ENCODE assay signal across 11 cellular contexts in the genomic region with DNA sequence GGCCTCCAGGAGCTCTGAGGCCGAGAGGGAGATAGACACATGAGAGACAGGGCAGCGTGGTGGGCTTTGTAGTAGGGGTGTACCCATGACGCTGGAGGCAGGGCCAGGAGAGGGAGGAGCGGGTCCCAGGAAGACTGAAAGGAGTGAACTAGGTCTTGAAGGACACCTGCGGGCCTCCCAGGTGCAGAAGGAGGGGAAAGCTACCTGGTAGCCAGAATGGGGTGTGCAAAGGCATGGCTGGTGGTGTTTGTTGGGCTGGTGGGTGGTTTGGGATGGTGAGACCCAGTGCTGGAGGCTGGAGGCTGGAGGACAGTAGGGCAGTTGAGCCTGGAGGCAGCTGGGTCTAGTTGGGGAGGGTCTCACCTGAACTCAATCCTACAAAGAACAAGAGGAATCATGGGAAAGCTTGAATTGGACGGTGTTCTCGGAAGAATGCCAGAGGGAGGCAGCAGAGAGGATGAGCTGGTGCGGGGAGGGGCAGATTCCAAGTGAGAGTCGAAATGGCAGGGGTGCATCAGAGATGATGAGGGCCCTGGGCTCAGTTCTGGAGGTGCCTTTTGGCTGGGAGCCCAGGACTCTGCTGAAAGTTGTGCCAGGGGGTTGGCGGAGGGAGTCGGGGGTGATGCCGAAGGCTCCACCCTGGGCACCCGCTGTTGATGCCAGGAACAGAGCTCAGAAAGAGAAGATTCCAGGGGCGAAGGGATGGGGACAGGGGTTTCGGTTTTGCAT. TPM values are rescaled to one million over a fixed set of nuclear protein-coding genes. Genes with fewer than 3 reads are reported as not detected.
DNase-seq lines count a peak whose midpoint lies in the region; ATAC-seq and TF ChIP-seq lines count a peak whose summit lies in the region.
"Had no signal": no experiment of that assay in that cellular context is flagged by ENCODE, and none has a peak within 500 bp of the region (broad histone marks: within the 10 kb centered on the region; RNA-seq: fewer than 3 reads in every experiment).

No MANE protein-coding gene starts in this region.

- no peaks in the 10 kb centered on the region for H3K9me3 Mint-ChIP-seq in stimulated activated effector memory CD8-positive, alpha-beta T cell treated with anti-CD3 and anti-CD28 coated beads, Interleukin-12 subunit alpha, Interleukin-12 subunit beta, amount 100 ng/mL, for 72 hours
- no peaks in the 10 kb centered on the region for H3K9me3 Mint-ChIP-seq in T-helper 2 cell treated with Interferon-gamma antibody and Interleukin-4, amounts not matched to agents 5 μg/mL and 100 μg/mL, for 36 hours

- no peaks in the 10 kb centered on the region for H3K27me3 Mint-ChIP-seq in T-helper 2 cell treated with Interferon-gamma antibody and Interleukin-4, amounts not matched to agents 5 μg/mL and 100 μg/mL, for 36 hours (ENCODE audit: low read depth)

- in situ Hi-C loops in GM13977 (cut with MboI; ENCODE audit: low pct_unique_long_range_greater_than_20kb, low sequenced_read_pairs, unreplicated experiment) = no loop called here

- peak; percentile 2 for TF ChIP-seq CTCF in GM13977 (IDR thresholded peaks at IDR 0.05; ENCODE audit: extremely low read depth, insufficient read depth, missing control alignments)

- no peak overlapping the region for H3K4me3 Mint-ChIP-seq in stimulated activated effector memory CD8-positive, alpha-beta T cell treated with anti-CD3 and anti-CD28 coated beads, Interleukin-12 subunit alpha, Interleukin-12 subunit beta, amount 100 ng/mL, for 72 hours
- H3K4me3 Mint-ChIP-seq in T-helper 2 cell treated with Interferon-gamma antibody and Interleukin-4, amounts not matched to agents 5 μg/mL and 100 μg/mL, for 36 hours = no peak overlapping the region
- H3K4me3 Mint-ChIP-seq: GM23338 had no signal

- peak; percentile 71 for DNase-seq in cardiac septum (ENCODE audit: low spot score)
- DNase-seq in Right ventricle myocardium superior = no peak
- no peak for DNase-seq in GM13977 (ENCODE audit: low spot score)
- peak; percentile 17 for DNase-seq in iPS-NIHi7 (ENCODE audit: extremely low spot score)
- no peak for DNase-seq in stimulated activated effector memory CD8-positive, alpha-beta T cell treated with anti-CD3 and anti-CD28 coated beads, Interleukin-12 subunit alpha, Interleukin-12 subunit beta, amount 100 ng/mL, for 72 hours (ENCODE audit: low spot score in 2 of 2)
- no peak for DNase-seq in T-helper 2 cell treated with Interferon-gamma antibody and Interleukin-4, amounts not matched to agents 5 μg/mL and 100 μg/mL, for 36 hours (ENCODE audit: low spot score)
- DNase-seq in NCI-H146 treated with DMSO at 0.1 percent for 48 hours (lab: John Stamatoyannopoulos, UW; ENCODE audit: unreplicated experiment) = no peak
- DNase-seq: DMS79 had no signal

- H3K36me3 Mint-ChIP-seq in stimulated activated effector memory CD8-positive, alpha-beta T cell treated with anti-CD3 and anti-CD28 coated beads, Interleukin-12 subunit alpha, Interleukin-12 subunit beta, amount 100 ng/mL, for 72 hours = no peaks in the 10 kb centered on the region
- H3K36me3 Mint-ChIP-seq in T-helper 2 cell treated with Interferon-gamma antibody and Interleukin-4, amounts not matched to agents 5 μg/mL and 100 μg/mL, for 36 hours (ENCODE audit: low read depth) = no peaks in the 10 kb centered on the region

- peak overlapping the region; percentile 48 for H3K27ac Mint-ChIP-seq in stimulated activated effector memory CD8-positive, alpha-beta T cell treated with anti-CD3 and anti-CD28 coated beads, Interleukin-12 subunit alpha, Interleukin-12 subunit beta, amount 100 ng/mL, for 72 hours
- H3K27ac Mint-ChIP-seq in T-helper 2 cell treated with Interferon-gamma antibody and Interleukin-4, amounts not matched to agents 5 μg/mL and 100 μg/mL, for 36 hours = no peak overlapping the region
- H3K27ac Mint-ChIP-seq: GM23338 had no signal

- ATAC-seq in Right ventricle myocardium superior (ENCODE audit: poor library complexity) (no peak), HG02798 (IDR thresholded peaks at IDR 0.05; ENCODE audit: poor library complexity, unreplicated experiment) (no peak)
- ATAC-seq in stimulated activated effector memory CD8-positive, alpha-beta T cell treated with anti-CD3 and anti-CD28 coated beads, Interleukin-12 subunit alpha, Interleukin-12 subunit beta, amount 100 ng/mL, for 72 hours = no peak

- H3K4me1 Mint-ChIP-seq in stimulated activated effector memory CD8-positive, alpha-beta T cell treated with anti-CD3 and anti-CD28 coated beads, Interleukin-12 subunit alpha, Interleukin-12 subunit beta, amount 100 ng/mL, for 72 hours = peaks cover 21% of the 10 kb centered on the region
- no peaks in the 10 kb centered on the region for H3K4me1 Mint-ChIP-seq in T-helper 2 cell treated with Interferon-gamma antibody and Interleukin-4, amounts not matched to agents 5 μg/mL and 100 μg/mL, for 36 hours (ENCODE audit: low read depth)
- H3K4me1 Mint-ChIP-seq: GM23338 had no signal

- intact Hi-C loops in cardiac septum (cut with DNase I) = loop anchor here (5.0 kb wide), 1 partner anchor 33 kb away; no protein-coding TSS in a partner anchor
- intact Hi-C loops in Right ventricle myocardium superior (cut with DNase I) = no loop called here

RNA-seq across cellular contexts. Expression of gene C1QTNF1, which starts 21.2 kb away (rescaled TPM):
- total RNA-seq in cardiac septum (92.9 TPM), Right ventricle myocardium superior (143 TPM)
- total RNA-seq: G401 had no signal

RNA-seq across cellular contexts. Expression of gene ENGASE, which starts 29.5 kb away (rescaled TPM):
- total RNA-seq in cardiac septum (39.4 TPM), Right ventricle myocardium superior (29.1 TPM)

RNA-seq across cellular contexts. Expression of gene CANT1, which starts 35.6 kb away (rescaled TPM):
- total RNA-seq in cardiac septum (25.2 TPM), Right ventricle myocardium superior (29.8 TPM)

Comparison
In these comparisons a context has a peak if more than half of its experiments do, and no peak if none do; other contexts are left out.
1. DNase-seq: peak in cardiac septum (single experiment) and iPS-NIHi7 (single experiment); none in Right ventricle myocardium superior (single experiment), GM13977 (single experiment), stimulated activated effector memory CD8-positive, alpha-beta T cell treated with anti-CD3 and anti-CD28 coated beads, Interleukin-12 subunit alpha, Interleukin-12 subunit beta, amount 100 ng/mL, for 72 hours (0 of 2), T-helper 2 cell treated with Interferon-gamma antibody and Interleukin-4, amounts not matched to agents 5 μg/mL and 100 μg/mL, for 36 hours (single experiment) and NCI-H146 treated with DMSO at 0.1 percent for 48 hours (single experiment).